Comparison of ENCODE assay signal across 9 cellular contexts in the genomic region with DNA sequence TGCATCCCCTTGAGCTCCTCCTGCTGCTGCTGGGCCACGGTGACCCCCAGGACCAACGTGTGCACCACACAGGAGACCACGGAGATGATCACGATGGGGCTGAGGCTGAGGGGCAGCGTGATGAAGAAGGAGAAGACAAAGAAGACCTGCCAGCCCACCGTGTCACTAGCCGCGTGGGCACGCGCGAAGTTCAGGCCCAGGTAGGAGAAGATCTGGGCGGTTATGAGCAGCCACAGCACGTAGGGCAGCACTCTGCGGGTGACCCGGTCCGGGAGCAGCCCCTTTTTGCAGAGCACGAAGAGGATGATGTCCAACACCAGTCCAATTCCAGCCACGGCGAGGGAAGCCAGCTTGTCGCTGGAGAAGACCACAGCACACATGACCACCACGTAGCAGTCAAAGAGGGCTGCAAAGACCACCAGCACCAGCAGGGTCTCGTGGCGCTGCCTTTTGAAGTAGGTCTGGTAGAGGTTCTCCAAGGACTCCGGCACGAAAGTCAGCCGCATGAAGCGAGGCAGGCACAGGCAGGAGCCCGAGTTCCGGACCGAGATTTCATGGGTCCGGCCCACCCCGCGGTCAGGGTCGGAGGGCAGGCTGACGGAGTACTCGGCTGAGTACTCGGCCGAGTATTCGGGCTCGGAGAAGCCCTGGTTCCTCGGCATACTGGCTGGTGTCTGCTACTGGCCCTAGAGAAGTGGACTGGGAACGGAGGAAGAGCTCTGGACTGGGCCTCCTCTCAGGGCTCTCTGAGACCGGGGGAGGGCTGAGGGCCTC. TPM values are rescaled to one million over a fixed set of nuclear protein-coding genes. Genes with fewer than 3 reads are reported as not detected.
DNase-seq lines count a peak whose midpoint lies in the region; ATAC-seq and TF ChIP-seq lines count a peak whose summit lies in the region.
"Had no signal": no experiment of that assay in that cellular context is flagged by ENCODE, and none has a peak within 500 bp of the region (broad histone marks: within the 10 kb centered on the region; RNA-seq: fewer than 3 reads in every experiment).

No MANE protein-coding gene starts in this region.

- CTCF ChIA-PET in CD8-positive, alpha-beta memory T cell (lab: Charles Lee) = no interaction called here
- CTCF ChIA-PET in PC-3 (lab: Charles Lee) = no interaction called here

- H3K9ac ChIP-seq in PC-3 (ENCODE audit: low read length) (no peak overlapping the region), trophoblast cell (ENCODE audit: low read length) (no peak overlapping the region)

- peak overlapping the region; percentile 98 for H3K4me2 ChIP-seq in PC-3 (ENCODE audit: low read length)
- H3K4me2 ChIP-seq in trophoblast cell (ENCODE audit: low read length) = no peak overlapping the region

- no peak overlapping the region for H3K27ac ChIP-seq in CD8-positive, alpha-beta memory T cell (ENCODE audit: low read depth, low read length)
- H3K27ac ChIP-seq in PC-3 (ENCODE audit: low read length) = no peak overlapping the region
- no peak overlapping the region for H3K27ac ChIP-seq in trophoblast cell (ENCODE audit: low read depth, low read length)

- no peaks in the 10 kb centered on the region for H3K9me3 ChIP-seq in CD8-positive, alpha-beta memory T cell (ENCODE audit: low read length)
- H3K9me3 ChIP-seq in PC-3 (ENCODE audit: low read length) (no peaks in the 10 kb centered on the region), trophoblast cell (ENCODE audit: insufficient read depth, low read depth, low read length) (peaks cover 6% of the 10 kb centered on the region)

- peak overlapping the region; percentile 89 to 97 (median 93) for H3K4me3 Mint-ChIP-seq in CD8-positive, alpha-beta memory T cell
- peak overlapping the region; percentile 95 for H3K4me3 Mint-ChIP-seq in endothelial cell (ENCODE audit: unreplicated experiment)

- H2AK5ac ChIP-seq in trophoblast cell (ENCODE audit: low read length) = no peak overlapping the region

- H3K36me3 ChIP-seq in CD8-positive, alpha-beta memory T cell (ENCODE audit: insufficient read depth, low read length) = no peaks in the 10 kb centered on the region
- H3K36me3 ChIP-seq in PC-3 (ENCODE audit: low read depth, low read length) (no peaks in the 10 kb centered on the region), trophoblast cell (ENCODE audit: control insufficient read depth in 1 of 2, insufficient read depth in 2 of 2, low read length in 2 of 2) (no peaks in the 10 kb centered on the region)

- H3K9me2 ChIP-seq in PC-3 (replicated peaks; ENCODE audit: low read length) = no peaks in the 10 kb centered on the region

- no peaks in the 10 kb centered on the region for H3K27me3 Mint-ChIP-seq in CD8-positive, alpha-beta memory T cell
- H3K27me3 Mint-ChIP-seq in endothelial cell (ENCODE audit: unreplicated experiment) = peaks cover 15% of the 10 kb centered on the region

- H3K79me1 ChIP-seq in trophoblast cell (ENCODE audit: low read length) = no peaks in the 10 kb centered on the region

- no peaks in the 10 kb centered on the region for H3F3A ChIP-seq in PC-3 (ENCODE audit: low read length, unreplicated experiment)

- H2BK5ac ChIP-seq in trophoblast cell (ENCODE audit: low read depth, low read length, poor library complexity) = no peak overlapping the region

- intact Hi-C loops in PC-3 (cut with micrococcal nuclease) = no loop called here

- H3K9me3 Mint-ChIP-seq in CD8-positive, alpha-beta memory T cell = no peaks in the 10 kb centered on the region
- H3K9me3 Mint-ChIP-seq in endothelial cell (ENCODE audit: unreplicated experiment) = no peaks in the 10 kb centered on the region

- no peak overlapping the region for H4K91ac ChIP-seq in trophoblast cell (ENCODE audit: low read depth, low read length)

- H3K18ac ChIP-seq in trophoblast cell (ENCODE audit: low read length) = no peak overlapping the region

- H3K4me3 ChIP-seq in CD8-positive, alpha-beta memory T cell (ENCODE audit: low read length) = peak overlapping the region; percentile 77
- peak overlapping the region; percentile 79 for H3K4me3 ChIP-seq in PC-3 (ENCODE audit: low read length)
- peak overlapping the region; percentile 30 for H3K4me3 ChIP-seq in trophoblast cell (ENCODE audit: low read depth, low read length)

- TF ChIP-seq CTCF in PC-3 (conservative IDR thresholded peaks at IDR 0.05; ENCODE audit: low read depth, low read length) (no peak), endothelial cell (IDR thresholded peaks at IDR 0.05; ENCODE audit: unreplicated experiment) (no peak)

- peaks cover 32% of the 10 kb centered on the region for H3K4me1 ChIP-seq in CD8-positive, alpha-beta memory T cell (ENCODE audit: insufficient read depth, low read length)
- H3K4me1 ChIP-seq in PC-3 (ENCODE audit: insufficient read depth, low read length) = peaks cover 20% of the 10 kb centered on the region
- H3K4me1 ChIP-seq in trophoblast cell (ENCODE audit: control insufficient read depth in 1 of 2, insufficient read depth in 2 of 2, low read length in 2 of 2) = peaks cover 2 to 5% of the 10 kb centered on the region in 2 experiments

- no peak overlapping the region for H3K23ac ChIP-seq in trophoblast cell (ENCODE audit: low read length)

- peak overlapping the region; percentile 58 to 96 (median 92) for H3K27ac Mint-ChIP-seq in CD8-positive, alpha-beta memory T cell
- peak overlapping the region; percentile 92 for H3K27ac Mint-ChIP-seq in endothelial cell (ENCODE audit: unreplicated experiment)

- WGBS in trophoblast cell (ENCODE audit: extremely low coverage, insufficient coverage, insufficient read length) = no CpG with 5 or more reads among the region's 43 CpGs

- no peak overlapping the region for H2BK120ac ChIP-seq in trophoblast cell (ENCODE audit: insufficient read depth, low read length, poor library complexity)

- H4K12ac ChIP-seq in trophoblast cell (ENCODE audit: low read depth, low read length) = no peak overlapping the region

- peaks cover 0 to 6% (median 0%) of the 10 kb centered on the region in 3 donors for H3K36me3 Mint-ChIP-seq in CD8-positive, alpha-beta memory T cell
- peaks cover 8% of the 10 kb centered on the region for H3K36me3 Mint-ChIP-seq in endothelial cell (ENCODE audit: low read depth, unreplicated experiment)

- peaks cover 39% of the 10 kb centered on the region for H3K79me2 ChIP-seq in PC-3 (ENCODE audit: low read length)
- no peaks in the 10 kb centered on the region for H3K79me2 ChIP-seq in trophoblast cell (ENCODE audit: control insufficient read depth, insufficient read depth, low read length, poor library complexity)

- no peaks in the 10 kb centered on the region for H3K27me3 ChIP-seq in CD8-positive, alpha-beta memory T cell (ENCODE audit: insufficient read depth, low read length, poor library complexity, severe bottlenecking)
- H3K27me3 ChIP-seq in PC-3 (ENCODE audit: low read length) (no peaks in the 10 kb centered on the region), trophoblast cell (ENCODE audit: insufficient read depth, low read length) (peaks cover 2% of the 10 kb centered on the region)

- no peak overlapping the region for H3K4ac ChIP-seq in trophoblast cell (ENCODE audit: low read depth, low read length)

- no peak overlapping the region for H2AFZ ChIP-seq in PC-3 (ENCODE audit: low read length)
- no peak overlapping the region for H2AFZ ChIP-seq in trophoblast cell (ENCODE audit: insufficient read depth, low read length, poor library complexity)

- POLR2A ChIA-PET in CD8-positive, alpha-beta memory T cell (lab: Charles Lee) = interaction anchor here (0.6 to 1.3 kb wide), 3 partner anchors 52 to 334 kb away, joined by 3 to 5 read pairs (median 3); no protein-coding TSS in a partner anchor
- POLR2A ChIA-PET in PC-3 (lab: Charles Lee; ENCODE audit: unreplicated experiment) = no interaction called here

- ATAC-seq in PC-3 (no peak), HG03039 (IDR thresholded peaks at IDR 0.05; ENCODE audit: unreplicated experiment) (no peak)

- DNase-seq in CD8-positive, alpha-beta memory T cell = no peak
- no peak for DNase-seq in PC-3
- no peak for DNase-seq in endothelial cell (ENCODE audit: low spot score)
- DNase-seq in trophoblast cell = no peak
- no peak for DNase-seq in AG08395 (ENCODE audit: low spot score)
- DNase-seq in midbrain (lab: John Stamatoyannopoulos, UW) = no peak
- DNase-seq in COLO668 (lab: John Stamatoyannopoulos, UW; ENCODE audit: unreplicated experiment) = no peak
- DNase-seq: NCI-H1092 had no signal

- no TSS peak for BruUV-seq in PC-3 (replicated peaks; lab: Mats Ljungman, UMichigan)

- H3K14ac ChIP-seq in trophoblast cell (ENCODE audit: low read length) = no peak overlapping the region

- no peak overlapping the region for H2BK12ac ChIP-seq in trophoblast cell (ENCODE audit: low read length)

- H4K20me1 ChIP-seq in PC-3 (ENCODE audit: low read length) = peaks cover 13% of the 10 kb centered on the region; the same call in 1 of the 2 replicates

- peaks cover 33 to 41% (median 38%) of the 10 kb centered on the region in 3 donors for H3K4me1 Mint-ChIP-seq in CD8-positive, alpha-beta memory T cell
- peaks cover 29% of the 10 kb centered on the region for H3K4me1 Mint-ChIP-seq in endothelial cell (ENCODE audit: unreplicated experiment)

- no peak overlapping the region for H4K8ac ChIP-seq in trophoblast cell (ENCODE audit: low read depth, low read length)

RNA-seq across cellular contexts. Expression of gene ADCY3, which starts 1.5 kb away (rescaled TPM):
- total RNA-seq in CD8-positive, alpha-beta memory T cell = 10 to 100 TPM; 90.9 to 95.4 TPM
- polyA plus RNA-seq in CD8-positive, alpha-beta memory T cell = 8.8 TPM
- 52.0 and 70.3 TPM in 2 replicates for total RNA-seq in PC-3 (2014; rRNA removed)
- total RNA-seq in endothelial cell (ENCODE audit: unreplicated experiment) = 88.0 TPM
- 3.9 and 4.6 TPM in 2 replicates for polyA plus RNA-seq in trophoblast cell (2013)

RNA-seq across cellular contexts. Expression of gene DNAJC27, which starts 53.2 kb away (rescaled TPM):
- 1 to 10 TPM; 4.4 to 4.7 TPM for total RNA-seq in CD8-positive, alpha-beta memory T cell
- 2.8 TPM for polyA plus RNA-seq in CD8-positive, alpha-beta memory T cell
- total RNA-seq in PC-3 (2014; rRNA removed) (2.0 and 3.1 TPM in 2 replicates), endothelial cell (ENCODE audit: unreplicated experiment) (3.5 TPM)
- polyA plus RNA-seq in trophoblast cell (2013) = 2.5 TPM in 2 replicates
